8 cellular contexts compared by ENCODE assay signal in the genomic region with DNA sequence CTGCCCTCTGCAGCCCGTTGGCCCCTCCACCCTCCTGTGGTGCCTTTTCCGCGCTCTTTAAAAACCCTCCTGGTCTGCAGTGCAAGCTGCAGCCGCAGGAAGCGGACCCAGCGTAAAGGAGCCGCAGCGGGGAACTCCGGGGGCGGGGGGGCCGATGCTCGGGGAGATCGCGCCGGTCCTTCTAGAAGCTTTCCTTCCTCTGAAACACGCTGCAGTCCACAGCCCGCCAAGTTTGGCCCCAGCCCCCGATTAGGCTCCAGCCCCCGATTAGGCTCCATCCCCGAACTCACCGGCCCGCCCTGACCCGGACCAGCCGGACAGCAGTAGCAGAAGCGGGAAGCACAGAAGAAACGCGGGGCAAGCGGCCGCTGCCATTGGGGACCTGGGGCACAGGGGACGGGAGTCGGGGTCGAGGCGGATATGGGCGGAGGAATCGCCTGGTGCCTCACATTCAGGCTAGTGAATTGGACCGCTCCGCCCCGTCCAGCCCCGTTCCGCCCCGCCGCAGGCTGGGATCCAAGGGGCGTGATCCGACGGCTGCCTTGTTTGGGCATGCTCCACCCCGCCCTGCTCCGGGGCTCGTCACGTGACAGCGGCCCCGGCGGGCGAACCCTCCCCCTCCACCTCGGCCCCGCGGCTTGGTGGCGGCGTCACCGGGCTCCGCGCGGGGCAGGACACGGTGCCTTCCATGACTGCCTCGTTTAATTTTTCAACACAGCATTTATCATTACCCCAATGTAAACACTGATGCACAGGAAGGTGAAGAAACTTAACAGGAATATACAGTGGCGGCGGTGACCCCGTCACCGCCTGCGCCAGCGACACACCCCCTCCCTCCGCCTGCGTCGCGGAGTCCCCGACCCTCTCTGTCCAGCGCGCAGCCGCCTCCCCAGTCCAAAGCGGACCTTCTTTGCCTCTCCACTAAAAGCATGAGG. TPM values are rescaled to one million over a fixed set of nuclear protein-coding genes. Genes with fewer than 3 reads are reported as not detected.
DNase-seq lines count a peak whose midpoint lies in the region; ATAC-seq and TF ChIP-seq lines count a peak whose summit lies in the region.

No MANE protein-coding gene starts in this region.

- no peaks in the 10 kb centered on the region for H3K36me3 ChIP-seq in ascending aorta
- H3K36me3 ChIP-seq in uterus, result no peaks in the 10 kb centered on the region

- TF ChIP-seq CTCF in GM13976 (IDR thresholded peaks at IDR 0.05; ENCODE audit: borderline replicate concordance, control extremely low read depth, extremely low read depth, insufficient read depth, missing control alignments) (no peak), ascending aorta (IDR thresholded peaks at IDR 0.05) (no peak), uterus (IDR thresholded peaks at IDR 0.05) (no peak)

- ATAC-seq in HG02884 (IDR thresholded peaks at IDR 0.05; ENCODE audit: unreplicated experiment), result peak; percentile 50

- H3K27me3 ChIP-seq in ascending aorta (peaks cover 11% of the 10 kb centered on the region), uterus (peaks cover 0 to 7% of the 10 kb centered on the region in 2 donors)

- peak; percentile 93 for DNase-seq in GM13976 (ENCODE audit: low spot score)
- DNase-seq in NCI-H1694 (lab: John Stamatoyannopoulos, UW), result peak; percentile 81
- DNase-seq in T-helper 2 cell, result peak; percentile 78 to 90 (median 84)
- DNase-seq in ascending aorta (ENCODE audit: low spot score in 2 of 2), result peak; percentile 77 to 95
- peak; percentile 99 for DNase-seq in hepatic stellate cell (ENCODE audit: low spot score)
- DNase-seq in putamen (ENCODE audit: low spot score), result peak; percentile 63
- peak; percentile 86 to 92 for DNase-seq in uterus

- H3K9me3 ChIP-seq in ascending aorta, result no peaks in the 10 kb centered on the region
- no peaks in the 10 kb centered on the region for H3K9me3 ChIP-seq in uterus

- intact Hi-C loops in ascending aorta (cut with DNase I) (loop anchor here (5.0 kb wide), 1 partner anchor 62 kb away; a partner anchor contains a TSS), uterus (cut with DNase I; ENCODE audit: low total_unique reads) (no loop called here)

- H3K4me1 ChIP-seq in ascending aorta (peaks cover 4 to 11% of the 10 kb centered on the region in 2 donors), uterus (no peaks in the 10 kb centered on the region)

- in situ Hi-C loops in GM13976 (cut with MboI; ENCODE audit: low sequenced_read_pairs, unreplicated experiment), result loop anchor here (5.0 kb wide), 1 partner anchor 68 kb away; no protein-coding TSS in a partner anchor

- H3K4me3 ChIP-seq in ascending aorta, result peak overlapping the region; percentile 45 to 78
- peak overlapping the region; percentile 35 to 43 for H3K4me3 ChIP-seq in uterus

- TF ChIP-seq POLR2A in uterus (IDR thresholded peaks at IDR 0.05), result no peak

- H3K27ac ChIP-seq in ascending aorta (no peak overlapping the region), uterus (no peak overlapping the region)

RNA-seq across cellular contexts. Expression of a gene that starts 20.3 kb away (rescaled TPM):
- total RNA-seq in ascending aorta (not detected), uterus (not detected)

RNA-seq across cellular contexts. Expression of a gene that starts 41.3 kb away (rescaled TPM):
- total RNA-seq in ascending aorta (3.8 TPM), uterus (not detected)
